In the genomic region with DNA sequence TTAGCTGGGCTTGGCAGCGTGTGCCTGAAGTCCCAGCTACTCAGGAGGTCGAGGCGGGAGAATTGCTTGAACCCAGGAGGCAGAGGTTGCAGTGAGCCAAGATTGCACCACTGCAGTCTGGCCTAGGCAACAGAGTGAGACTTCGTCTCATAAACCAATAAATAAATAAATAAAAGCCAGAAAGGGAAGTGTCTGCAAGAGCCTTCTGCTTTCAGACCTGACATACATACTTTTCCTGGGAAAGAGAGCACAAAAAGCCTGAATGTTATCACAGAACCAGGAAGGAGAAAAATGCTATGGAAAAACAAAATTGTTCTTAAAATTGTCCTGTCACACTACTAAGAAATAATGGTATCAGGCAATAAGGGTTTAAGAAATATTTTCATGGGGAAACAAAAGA, we compare ENCODE assay signal across 25 cellular contexts.
"Had no signal": no experiment of that assay in that cellular context is flagged by ENCODE, and none has a peak within 500 bp of the region (broad histone marks: within the 10 kb centered on the region; RNA-seq: fewer than 3 reads in every experiment).

No MANE protein-coding gene starts in this region.

- H3K4me3 Mint-ChIP-seq: endodermal cell; naive thymus-derived CD8-positive, alpha-beta T cell; nephron progenitor cell; stimulated activated memory B cell treated with anti-CD40 and anti-IgM and Interleukin-4, amounts not matched to agents 10 μg/mL and 1 μg/mL and 100 μg/mL, for 72 hours; type B pancreatic cell had no signal

- H3K9me3 Mint-ChIP-seq: naive thymus-derived CD8-positive, alpha-beta T cell; stimulated activated memory B cell treated with anti-CD40 and anti-IgM and Interleukin-4, amounts not matched to agents 10 μg/mL and 1 μg/mL and 100 μg/mL, for 72 hours; type B pancreatic cell had no signal

- H3K9me3 ChIP-seq: gastrocnemius medialis, left lung, spleen, testis, tibial artery had no signal

- H3K27me3 Mint-ChIP-seq: naive thymus-derived CD8-positive, alpha-beta T cell; stimulated activated memory B cell treated with anti-CD40 and anti-IgM and Interleukin-4, amounts not matched to agents 10 μg/mL and 1 μg/mL and 100 μg/mL, for 72 hours; type B pancreatic cell had no signal

- DNase-seq: effector CD8-positive, alpha-beta T cell; foreskin fibroblast; gastrocnemius medialis; heart left ventricle; hippocampal formation; left cardiac atrium; left lung; mesendoderm; midbrain; naive thymus-derived CD8-positive, alpha-beta T cell; nephron progenitor cell; nucleus accumbens; psoas muscle; right cardiac atrium; spleen; stimulated activated CD4-positive, alpha-beta T cell treated with anti-CD3 and anti-CD28 coated beads, Interleukin-4, amount 100 ng/mL, for 4 hours; stimulated activated naive CD8-positive, alpha-beta T cell treated with anti-CD3 and anti-CD28 coated beads, Interleukin-15, Interleukin-2, amounts not matched to agents 100 U/mL and 50 U/mL, for 24 hours; substantia nigra; testis; tibial artery had no signal

- H3K36me3 Mint-ChIP-seq: naive thymus-derived CD8-positive, alpha-beta T cell; stimulated activated memory B cell treated with anti-CD40 and anti-IgM and Interleukin-4, amounts not matched to agents 10 μg/mL and 1 μg/mL and 100 μg/mL, for 72 hours; type B pancreatic cell had no signal

- H3K27ac ChIP-seq: epithelial cell of prostate, gastrocnemius medialis, heart left ventricle, left lung, psoas muscle, skin epidermis, spleen, testis, tibial artery had no signal

- H3K27me3 ChIP-seq: gastrocnemius medialis, heart left ventricle, left lung, spleen, testis, tibial artery had no signal

- H3K27ac Mint-ChIP-seq: endodermal cell; naive thymus-derived CD8-positive, alpha-beta T cell; nephron progenitor cell; stimulated activated memory B cell treated with anti-CD40 and anti-IgM and Interleukin-4, amounts not matched to agents 10 μg/mL and 1 μg/mL and 100 μg/mL, for 72 hours; type B pancreatic cell had no signal

- H3K36me3 ChIP-seq: gastrocnemius medialis, heart left ventricle, left lung, spleen, tibial artery had no signal

- H3K4me3 ChIP-seq: gastrocnemius medialis, heart left ventricle, left lung, psoas muscle, skin epidermis, spleen, testis, tibial artery had no signal
